Comparison of ENCODE assay signal across 8 cellular contexts in genomic region chr10:93465806-93466675, GRCh38. TPM values are rescaled to one million over a fixed set of nuclear protein-coding genes. Genes with fewer than 3 reads are reported as not detected.
DNase-seq lines count a peak whose midpoint lies in the region; ATAC-seq, FAIRE-seq and TF ChIP-seq lines count a peak whose summit lies in the region.

No MANE protein-coding gene starts in this region.

- H3K14ac ChIP-seq in IMR-90 (replicated peaks; ENCODE audit: low read depth, low read length), result peak overlapping the region; percentile 95

- FAIRE-seq in A204.1 (lab: Jason Lieb, UNC), result peak; percentile 90

- H4K5ac ChIP-seq in IMR-90 (ENCODE audit: low read depth, low read length), result peak overlapping the region; percentile 85

- peak overlapping the region; percentile 96 for H3K4ac ChIP-seq in IMR-90 (ENCODE audit: low read depth, low read length)

- BruUV-seq in IMR-90 (replicated peaks; lab: Mats Ljungman, UMichigan), result no TSS peak

- H3K9ac ChIP-seq in IMR-90 (ENCODE audit: low read depth, low read length), result peak overlapping the region; percentile 32

- no peaks in the 10 kb centered on the region; the same call in 1 of the 2 replicates for H4K20me1 ChIP-seq in IMR-90 (ENCODE audit: insufficient read depth, low read length)

- H3K56ac ChIP-seq in IMR-90 (ENCODE audit: extremely low read depth, insufficient read depth, low read length), result peak overlapping the region; percentile 60

- peak; percentile 48 for ATAC-seq in IMR-90 (ENCODE audit: low read depth)
- ATAC-seq in right cardiac atrium, result peak; percentile 86 to 88
- no peak for ATAC-seq in HG03175 (IDR thresholded peaks at IDR 0.05; ENCODE audit: unreplicated experiment)
- no peak for ATAC-seq in GM21529 (IDR thresholded peaks at IDR 0.05; ENCODE audit: unreplicated experiment)

- peak; percentile 90 for DNase-seq in IMR-90
- peak; percentile 93 for DNase-seq in amniotic epithelial cell (ENCODE audit: low read depth)
- peak; percentile 84 to 89 (median 86) for DNase-seq in right cardiac atrium
- no peak for DNase-seq in spleen
- DNase-seq in NCI-H82 treated with DMSO at 0.1 percent for 48 hours (lab: John Stamatoyannopoulos, UW; ENCODE audit: unreplicated experiment), result no peak

- peak overlapping the region; percentile 99 for H2AK5ac ChIP-seq in IMR-90 (ENCODE audit: low read depth, low read length)

- dilution Hi-C loops in IMR-90 (cut with HindIII; ENCODE audit: low sequenced_read_pairs, unreplicated experiment), result no loop called here

- in situ Hi-C loops in IMR-90 (cut with MboI; ENCODE audit: low sequenced_read_pairs), result no loop called here

- 20% methylated on average over 2 of the region's 8 CpGs; no CpG with 5 or more reads in 1 of the 2 experiments for WGBS in IMR-90 (ENCODE audit: extremely low coverage in 2 of 2, insufficient read length in 1 of 2), 2 experiments
- WGBS in right cardiac atrium, result 25% methylated on average over 8 of the region's 8 CpGs
- 47 to 71% (median 65%) methylated on average over 7 to 8 of the region's 8 CpGs for WGBS in spleen, 5 donors

- H2BK20ac ChIP-seq in IMR-90 (ENCODE audit: low read depth, low read length), result peak overlapping the region; percentile 92

- H3K4me1 ChIP-seq in IMR-90 (ENCODE audit: control insufficient read depth, insufficient read depth, low read length), result peaks cover 48% of the 10 kb centered on the region
- peaks cover 7% of the 10 kb centered on the region for H3K4me1 ChIP-seq in right cardiac atrium (ENCODE audit: control insufficient read depth, insufficient read depth, low read length)
- H3K4me1 ChIP-seq in spleen, result peaks cover 0 to 51% (median 28%) of the 10 kb centered on the region in 6 donors

- H3K9me3 ChIP-seq in IMR-90 (ENCODE audit: control insufficient read depth, insufficient read depth, low read length) (no peaks in the 10 kb centered on the region), right cardiac atrium (ENCODE audit: control insufficient read depth, low read length) (no peaks in the 10 kb centered on the region), spleen (no peaks in the 10 kb centered on the region)

- TF ChIP-seq RAD21 in IMR-90 (IDR thresholded peaks at IDR 0.05; ENCODE audit: low read length), result 0 out of 2 replicates have a peak, but pooled peaks have one; percentile 3

- intact Hi-C loops in IMR-90 (cut with micrococcal nuclease), result no loop called here
- intact Hi-C loops in right cardiac atrium (cut with DNase I), result no loop called here
- intact Hi-C loops in spleen (cut with DNase I; ENCODE audit: low total_unique reads), result no loop called here

- H4K8ac ChIP-seq in IMR-90 (ENCODE audit: low read depth in 2 of 2, low read length in 2 of 2), result peak overlapping the region; percentile 82 to 92

- H2AK9ac ChIP-seq in IMR-90 (replicated peaks; ENCODE audit: low read depth, low read length, poor library complexity), result peak overlapping the region; percentile 90

- peaks cover 9% of the 10 kb centered on the region for H3K36me3 ChIP-seq in IMR-90 (ENCODE audit: control insufficient read depth, insufficient read depth, low read length)
- H3K36me3 ChIP-seq in spleen, result no peaks in the 10 kb centered on the region

- peak overlapping the region; percentile 98 for H2BK5ac ChIP-seq in IMR-90 (ENCODE audit: low read depth, low read length, poor library complexity, severe bottlenecking)

- peak overlapping the region; percentile 96 for H4K91ac ChIP-seq in IMR-90 (ENCODE audit: insufficient read depth, low read depth, low read length)

- H3K79me1 ChIP-seq in IMR-90 (ENCODE audit: low read depth in 1 of 2, low read length in 2 of 2), result peaks cover 5 to 63% of the 10 kb centered on the region in 2 experiments

- CTCF ChIA-PET in IMR-90 (lab: Yijun Ruan, JAX), result interaction anchor here (2.8 kb wide), 1 partner anchor 16 kb away, joined by 21 read pairs; the partner anchor contains the start of gene MYOF

- H3K27ac ChIP-seq in IMR-90 (ENCODE audit: insufficient read depth, low read length) (peak overlapping the region; percentile 90), right cardiac atrium (ENCODE audit: low read length) (peak overlapping the region; percentile 99), spleen (peak overlapping the region in 6 of 8 donors; percentile 12 to 65 (median 30))

- H3K4me3 ChIP-seq in IMR-90 (ENCODE audit: insufficient read depth, low read depth, low read length), result no peak overlapping the region
- no peak overlapping the region for H3K4me3 ChIP-seq in right cardiac atrium (ENCODE audit: low read length)
- no peak overlapping the region for H3K4me3 ChIP-seq in spleen

- peak overlapping the region; percentile 95 for H2BK120ac ChIP-seq in IMR-90 (ENCODE audit: low read depth, low read length)

- H3K27me3 ChIP-seq in IMR-90 (ENCODE audit: control insufficient read depth, insufficient read depth, low read length) (no peaks in the 10 kb centered on the region), right cardiac atrium (ENCODE audit: control insufficient read depth, insufficient read depth) (no peaks in the 10 kb centered on the region), spleen (replicated peaks in 1 of 7) (no peaks in the 10 kb centered on the region)

- peaks cover 15% of the 10 kb centered on the region for H3K9me1 ChIP-seq in IMR-90 (ENCODE audit: insufficient read depth, low read length)

- H2AFZ ChIP-seq in IMR-90 (replicated peaks; ENCODE audit: low read length, poor library complexity), result peak overlapping the region; percentile 67

- POLR2A ChIA-PET in IMR-90 (lab: Charles Lee; ENCODE audit: unreplicated experiment), result interaction anchor here (0.6 to 1.2 kb wide), 2 partner anchors 10 to 25 kb away, joined by 3 read pairs; no protein-coding TSS in a partner anchor

- TF ChIP-seq POLR2A in IMR-90 (IDR thresholded peaks at IDR 0.05; ENCODE audit: low read depth, low read length) (peak; percentile 16; the same call in 1 of the 2 replicates), spleen (IDR thresholded peaks at IDR 0.05) (no peak)

- TF ChIP-seq CTCF in IMR-90 (conservative IDR thresholded peaks at IDR 0.05; ENCODE audit: low read depth, low read length), result no peak
- TF ChIP-seq CTCF in spleen (IDR thresholded peaks at IDR 0.05 in 8 of 11, conservative IDR thresholded peaks at IDR 0.05 in 3 of 11), result no peak

- H3K23ac ChIP-seq in IMR-90 (ENCODE audit: low read depth, low read length), result peak overlapping the region; percentile 90

- H2BK15ac ChIP-seq in IMR-90 (ENCODE audit: low read depth, low read length), result peak overlapping the region; percentile 63; the same call in 2 of the 3 replicates

- peak overlapping the region; percentile 87 for H3K18ac ChIP-seq in IMR-90 (ENCODE audit: low read depth, low read length)

- peak overlapping the region; percentile 13 for H3K4me2 ChIP-seq in IMR-90 (ENCODE audit: low read depth, low read length)

TF ChIP-seq in IMR-90, 13 proteins besides CTCF, POLR2A, EP300 and RAD21 (continues in another document):
- TF ChIP-seq USF2 (IDR thresholded peaks at IDR 0.05; ENCODE audit: low read depth, low read length) (peak; percentile 68), RCOR1 (IDR thresholded peaks at IDR 0.05; ENCODE audit: insufficient replicate concordance, low read length) (peak; percentile 58), MAZ (IDR thresholded peaks at IDR 0.05; ENCODE audit: borderline replicate concordance, low read depth, low read length) (0 out of 2 replicates have a peak, but pooled peaks have one; percentile 29), RFX5 (IDR thresholded peaks at IDR 0.05; ENCODE audit: low read depth, low read length) (no peak), ELK1 (IDR thresholded peaks at IDR 0.05; ENCODE audit: borderline replicate concordance, low read depth, low read length) (no peak), CEBPB (IDR thresholded peaks at IDR 0.05; ENCODE audit: low read depth, low read length) (no peak), MXI1 (IDR thresholded peaks at IDR 0.05; ENCODE audit: borderline replicate concordance, low read depth, low read length) (peak; percentile 80; the same call in 1 of the 2 replicates), CHD1 (IDR thresholded peaks at IDR 0.05; ENCODE audit: low read depth, low read length) (no peak), NFE2L2 (IDR thresholded peaks at IDR 0.05; ENCODE audit: low read depth, low read length) (peak; percentile 83), MAFK (IDR thresholded peaks at IDR 0.05; ENCODE audit: low read depth, low read length) (peak; percentile 41; the same call in 1 of the 2 replicates), SMC3 (IDR thresholded peaks at IDR 0.05; ENCODE audit: low read depth, low read length) (no peak), BHLHE40 (IDR thresholded peaks at IDR 0.05; ENCODE audit: low read depth, low read length) (peak; percentile 82)

RNA-seq across cellular contexts. Expression of gene MYOF, which starts 16.1 kb away (rescaled TPM):
- 281 and 332 TPM in 2 replicates for total RNA-seq in IMR-90 (2012; rRNA removed)
- 197 and 221 TPM in 2 replicates for polyA plus RNA-seq in IMR-90 (2012; rRNA removed)
- polyA plus RNA-seq in IMR-90 (2012; cell fraction: cytosol; rRNA removed), result 72.0 and 103 TPM in 2 replicates
- 86.1 and 277 TPM in 2 replicates for polyA plus RNA-seq in IMR-90 (2012; cell fraction: nucleus; rRNA removed; ENCODE audit: low replicate concordance)
- total RNA-seq in right cardiac atrium, result 10 to 100 TPM; 13.6 to 25.0 (median 16.2) TPM
- 5.5 TPM for polyA plus RNA-seq in right cardiac atrium
- total RNA-seq in spleen, result 10 to 100 TPM; 15.1 to 50.8 (median 26.8) TPM
- polyA plus RNA-seq in spleen, result 1 to 10 TPM; 1.5 to 6.0 (median 3.0) TPM

RNA-seq across cellular contexts. Expression of gene CEP55, which starts 30.4 kb away (rescaled TPM):
- total RNA-seq in IMR-90 (2012; rRNA removed) (23.5 and 30.8 TPM in 2 replicates), right cardiac atrium (1 to 10 TPM in 2 of 4 donors, under 1 TPM in 2; 0.19 to 1.6 (median 0.76) TPM), spleen (1 to 10 TPM in 6 of 7 donors, under 1 TPM in 1; 0.95 to 6.6 (median 2.8) TPM)
- polyA plus RNA-seq in IMR-90 (2012; rRNA removed) (13.8 and 15.7 TPM in 2 replicates), right cardiac atrium (0.11 TPM), spleen (1 to 10 TPM; 1.0 to 6.1 (median 4.2) TPM)
- polyA plus RNA-seq in IMR-90 (2012; cell fraction: cytosol; rRNA removed), result 2.4 and 3.8 TPM in 2 replicates
- 1.1 and 5.1 TPM in 2 replicates for polyA plus RNA-seq in IMR-90 (2012; cell fraction: nucleus; rRNA removed; ENCODE audit: low replicate concordance)

Comparison
In these comparisons a context has a peak if more than half of its experiments do, and no peak if none do; other contexts are left out.
1. ATAC-seq: peak in IMR-90 (single experiment) and right cardiac atrium (2 of 2); none in HG03175 (single experiment) and GM21529 (single experiment).
2. DNase-seq: peak in IMR-90 (single experiment), amniotic epithelial cell (single experiment) and right cardiac atrium (3 of 3); none in spleen (single experiment) and NCI-H82 treated with DMSO at 0.1 percent for 48 hours (single experiment).
3. H3K27ac ChIP-seq: peak in every context shown above with its lines; median percentile 99 in right cardiac atrium; 90 in IMR-90; 30 in spleen.